8 cellular contexts compared by ENCODE assay signal in genomic region chr11:6531267-6531752, GRCh38. TPM values are rescaled to one million over a fixed set of nuclear protein-coding genes. Genes with fewer than 3 reads are reported as not detected.
DNase-seq lines count a peak whose midpoint lies in the region; ATAC-seq, FAIRE-seq and TF ChIP-seq lines count a peak whose summit lies in the region.

No MANE protein-coding gene starts in this region.

- DNase-seq in DMS53 treated with DMSO at 0.1 percent for 48 hours (lab: John Stamatoyannopoulos, UW; ENCODE audit: unreplicated experiment) (peak; percentile 58), H4 (ENCODE audit: low spot score) (peak; percentile 45), NCI-H2196 treated with DMSO at 0.1 percent for 48 hours (lab: John Stamatoyannopoulos, UW; ENCODE audit: unreplicated experiment) (peak; percentile 21), GM12878 (ENCODE audit: low read depth, low spot score) (peak; percentile 27), iPS-NIHi7 (ENCODE audit: extremely low spot score) (peak; percentile 78), superior temporal gyrus (ENCODE audit: extremely low spot score) (peak; percentile 91)

- TF ChIP-seq EP300 in GM12878 (IDR thresholded peaks at IDR 0.05; ENCODE audit: borderline replicate concordance in 1 of 2, control insufficient read depth in 1 of 2, low read depth in 2 of 2, low read length in 2 of 2): no peak

- H3K9ac ChIP-seq in GM12878 (ENCODE audit: control insufficient read depth, insufficient read depth, low read length): no peak overlapping the region

- BruUV-seq in GM12878 (replicated peaks; lab: Mats Ljungman, UMichigan): no TSS peak

- no peak overlapping the region for H3K4me2 ChIP-seq in GM12878 (ENCODE audit: control insufficient read depth, insufficient read depth)

- FAIRE-seq in GM12878 (lab: Jason Lieb, UNC): peak; percentile 74

- no peak for TF ChIP-seq POLR2A in GM12878 (IDR thresholded peaks at IDR 0.05; ENCODE audit: low read depth, low read length)

- no peak overlapping the region for H3K27ac ChIP-seq in GM12878 (ENCODE audit: control insufficient read depth, insufficient read depth)

- ATAC-seq in GM12878 (peak; percentile 80), HG03439 (IDR thresholded peaks at IDR 0.05; ENCODE audit: unreplicated experiment) (no peak), GM21786 (IDR thresholded peaks at IDR 0.05; ENCODE audit: unreplicated experiment) (no peak)

- CTCF ChIA-PET in GM12878 (lab: Yijun Ruan, JAX): interaction anchor here (0.7 to 9.2 kb wide), 60 partner anchors 9 to 984 kb away, joined by 3 to 126 read pairs (median 5); partner anchors contain the start of genes ARFIP2, MRPL17, TIMM10B and TPP1

- in situ Hi-C loops in GM12878 (cut with MboI): loop anchor here (5.0 kb wide), 1 partner anchor 151 kb away; the partner anchor contains the start of gene MRPL17

- TF ChIP-seq CTCF in GM12878 (IDR thresholded peaks at IDR 0.05 in 2 of 3, conservative IDR thresholded peaks at IDR 0.05 in 1 of 3; ENCODE audit: control insufficient read depth in 2 of 3, extremely low read depth in 1 of 3, insufficient read depth in 1 of 3, low read depth in 3 of 3, low read length in 3 of 3): peak; percentile 66 to 73 (median 70)

- H3K4me3 ChIP-seq in GM12878: no peak overlapping the region

- no peaks in the 10 kb centered on the region for H3K9me3 ChIP-seq in GM12878 (replicated peaks; ENCODE audit: control insufficient read depth, insufficient read depth, low read length)

- POLR2A ChIA-PET in GM12878 (lab: Charles Lee): interaction anchor here (1.2 to 1.3 kb wide), 2 partner anchors 76 to 82 kb away, joined by 3 read pairs; no protein-coding TSS in a partner anchor

- RAD21 ChIA-PET in GM12878 (lab: Charles Lee; ENCODE audit: unreplicated experiment): interaction anchor here (0.6 to 4.7 kb wide), 22 partner anchors 13 to 226 kb away, joined by 3 to 74 read pairs (median 4); partner anchors contain the start of genes ARFIP2, MRPL17, TAF10 and TIMM10B

- H3K4me1 ChIP-seq in GM12878 (ENCODE audit: control insufficient read depth, insufficient read depth, low read length): peaks cover 8% of the 10 kb centered on the region; the same call in 1 of the 2 replicates

- H3K79me2 ChIP-seq in GM12878 (ENCODE audit: control insufficient read depth, insufficient read depth, low read length): no peaks in the 10 kb centered on the region

- no peak overlapping the region for H2AFZ ChIP-seq in GM12878 (ENCODE audit: control insufficient read depth, low read depth, low read length)

- H3K27me3 ChIP-seq in GM12878 (replicated peaks in 1 of 2; ENCODE audit: control insufficient read depth in 2 of 2, insufficient read depth in 2 of 2, low read length in 1 of 2): no peaks in the 10 kb centered on the region

- intact Hi-C loops in GM12878 (cut with micrococcal nuclease; ENCODE audit: unreplicated experiment): loop anchor here (1.0 to 5.0 kb wide), 5 partner anchors 71 to 226 kb away; partner anchors contain the start of genes ILK, MRPL17 and RRP8

- 0% methylated on average over 1 of the region's 1 CpG for WGBS in GM12878 (ENCODE audit: insufficient coverage, insufficient replicate concordance, low lambda C conversion rate, missing lambda C conversion rate)

- no peaks in the 10 kb centered on the region for H4K20me1 ChIP-seq in GM12878 (ENCODE audit: control insufficient read depth, insufficient read depth)

- SMC1A ChIA-PET in GM12878 (lab: Charles Lee; ENCODE audit: uncharacterized antibody, unreplicated experiment): interaction anchor here (0.9 to 4.1 kb wide), 20 partner anchors 20 to 224 kb away, joined by 3 to 29 read pairs (median 4); partner anchors contain the start of genes MRPL17 and TAF10

- peak; percentile 89 for TF ChIP-seq RAD21 in GM12878 (IDR thresholded peaks at IDR 0.05; ENCODE audit: insufficient read depth, low read depth, low read length)

- peaks cover 0 to 3% of the 10 kb centered on the region in 2 experiments; a peak in 2 of 4 replicates for H3K36me3 ChIP-seq in GM12878 (ENCODE audit: control insufficient read depth in 2 of 2, insufficient read depth in 2 of 2, low read length in 1 of 2)

TF ChIP-seq in GM12878, 131 proteins besides CTCF, POLR2A, EP300 and RAD21 (continues in another document):
- TF ChIP-seq MTA3 (IDR thresholded peaks at IDR 0.05; ENCODE audit: borderline replicate concordance, low read length): no peak

RNA-seq across cellular contexts. Expression of gene DNHD1, which starts 34.2 kb away (rescaled TPM):
- 0.90 and 1.2 TPM in 2 replicates for total RNA-seq in H4 (2014; rRNA removed; shearing (Covaris generic))
- 157 and 165 TPM in 2 replicates for total RNA-seq in GM12878 (2013; cell fraction: nucleolus; rRNA removed)
- 10.1 and 11.7 TPM in 2 replicates for total RNA-seq in GM12878 (2014; rRNA removed)
- total RNA-seq in GM12878 (2014; rRNA removed; fragmentation: Illumina TruSeq; extraction: Trizol): 6.7 and 7.8 TPM in 2 replicates
- 12.3 and 14.0 TPM in 2 replicates for total RNA-seq in GM12878 (2021)
- polyA plus RNA-seq in GM12878 (2011; ENCODE audit: low read depth): 12.7 TPM
- polyA plus RNA-seq in GM12878 (2011; rRNA removed): 9.4 and 13.6 TPM in 2 replicates
- 10.3 and 12.6 TPM in 2 replicates for polyA plus RNA-seq in GM12878 (2011; cell fraction: cytosol; rRNA removed)
- polyA plus RNA-seq in GM12878 (2011; cell fraction: nucleus; rRNA removed): 146 and 224 TPM in 2 replicates
- 19.4 TPM in 2 replicates for polyA plus RNA-seq in GM12878 (2012)
- polyA plus RNA-seq in GM12878 (2014; fragmentation: Illumina TruSeq; extraction: Trizol): 7.6 and 10.6 TPM in 2 replicates
- 1 to 10 TPM in 1 of 2 experiments, under 1 TPM in 1; 0.99 to 1.1 TPM for polyA plus RNA-seq in GM12878 (2014; fragmentation: Nextera tagmentation; extraction: Ambion mirVana)
- polyA plus RNA-seq in GM12878 (2014; rRNA removed): 16.5 and 16.9 TPM in 2 replicates
- 1 to 10 TPM; 4.0 to 6.1 TPM for polyA plus RNA-seq in GM12878 (2016; fragmentation: Nextera tagmentation; extraction: Ambion mirVana)
- polyA minus RNA-seq in GM12878 (2011; rRNA and poly(A)+ RNA removed): 33.1 and 43.5 TPM in 2 replicates
- 4.6 and 4.7 TPM in 2 replicates for polyA minus RNA-seq in GM12878 (2011; cell fraction: cytosol; rRNA and poly(A)+ RNA removed)
- polyA minus RNA-seq in GM12878 (2011; cell fraction: nucleus; rRNA and poly(A)+ RNA removed): 40.4 and 49.0 TPM in 2 replicates

RNA-seq across cellular contexts. Expression of gene TIMM10B, which starts 50.0 kb away (rescaled TPM):
- 44.4 and 45.7 TPM in 2 replicates for total RNA-seq in H4 (2014; rRNA removed; shearing (Covaris generic))
- total RNA-seq in GM12878 (2013; cell fraction: nucleolus; rRNA removed): 209 and 215 TPM in 2 replicates
- total RNA-seq in GM12878 (2014; rRNA removed) (40.5 and 41.4 TPM in 2 replicates), GM12878 (2014; rRNA removed; fragmentation: Illumina TruSeq; extraction: Trizol) (28.8 and 30.3 TPM in 2 replicates), GM12878 (2021) (39.2 and 42.1 TPM in 2 replicates)
- polyA plus RNA-seq in GM12878 (2011; ENCODE audit: low read depth): 25.9 TPM
- polyA plus RNA-seq in GM12878 (2011; rRNA removed) (58.6 and 64.3 TPM in 2 replicates), GM12878 (2014; fragmentation: Illumina TruSeq; extraction: Trizol) (32.9 and 36.1 TPM in 2 replicates), GM12878 (2014; fragmentation: Nextera tagmentation; extraction: Ambion mirVana) (100 to 1,000 TPM in 1 of 2 experiments, 10 to 100 TPM in 1; 93.3 to 126 TPM), GM12878 (2014; rRNA removed) (33.5 and 47.8 TPM in 2 replicates), GM12878 (2016; fragmentation: Nextera tagmentation; extraction: Ambion mirVana) (10 to 100 TPM; 58.4 to 61.6 TPM)
- polyA plus RNA-seq in GM12878 (2011; cell fraction: cytosol; rRNA removed): 66.0 and 70.2 TPM in 2 replicates
- polyA plus RNA-seq in GM12878 (2011; cell fraction: nucleus; rRNA removed): 65.6 and 86.1 TPM in 2 replicates
- polyA plus RNA-seq in GM12878 (2012): 29.4 and 30.0 TPM in 2 replicates
- 44.2 and 73.7 TPM in 2 replicates for polyA minus RNA-seq in GM12878 (2011; rRNA and poly(A)+ RNA removed)
- 15.5 and 24.5 TPM in 2 replicates for polyA minus RNA-seq in GM12878 (2011; cell fraction: cytosol; rRNA and poly(A)+ RNA removed)
- 77.0 and 98.9 TPM in 2 replicates for polyA minus RNA-seq in GM12878 (2011; cell fraction: nucleus; rRNA and poly(A)+ RNA removed)

RNA-seq across cellular contexts. Expression of gene ARFIP2, which starts 50.2 kb away (rescaled TPM):
- total RNA-seq in H4 (2014; rRNA removed; shearing (Covaris generic)): 83.1 and 92.4 TPM in 2 replicates
- 53.4 and 65.2 TPM in 2 replicates for total RNA-seq in GM12878 (2013; cell fraction: nucleolus; rRNA removed)
- total RNA-seq in GM12878 (2014; rRNA removed): 47.7 and 49.5 TPM in 2 replicates
- 35.6 TPM in 2 replicates for total RNA-seq in GM12878 (2014; rRNA removed; fragmentation: Illumina TruSeq; extraction: Trizol)
- total RNA-seq in GM12878 (2021): 44.2 and 48.4 TPM in 2 replicates
- 36.2 TPM for polyA plus RNA-seq in GM12878 (2011; ENCODE audit: low read depth)
- polyA plus RNA-seq in GM12878 (2011; rRNA removed): 35.9 and 44.7 TPM in 2 replicates
- 40.0 and 50.8 TPM in 2 replicates for polyA plus RNA-seq in GM12878 (2011; cell fraction: cytosol; rRNA removed)
- polyA plus RNA-seq in GM12878 (2011; cell fraction: nucleus; rRNA removed): 130 and 160 TPM in 2 replicates
- polyA plus RNA-seq in GM12878 (2012): 43.4 and 52.7 TPM in 2 replicates
- polyA plus RNA-seq in GM12878 (2014; fragmentation: Illumina TruSeq; extraction: Trizol): 41.4 and 52.8 TPM in 2 replicates
- polyA plus RNA-seq in GM12878 (2014; fragmentation: Nextera tagmentation; extraction: Ambion mirVana): 10 to 100 TPM; 11.7 to 18.9 TPM
- 59.8 and 65.5 TPM in 2 replicates for polyA plus RNA-seq in GM12878 (2014; rRNA removed)
- polyA plus RNA-seq in GM12878 (2016; fragmentation: Nextera tagmentation; extraction: Ambion mirVana): 10 to 100 TPM; 49.5 to 53.1 TPM
- 33.1 and 33.8 TPM in 2 replicates for polyA minus RNA-seq in GM12878 (2011; rRNA and poly(A)+ RNA removed)
- polyA minus RNA-seq in GM12878 (2011; cell fraction: cytosol; rRNA and poly(A)+ RNA removed): 8.4 and 9.6 TPM in 2 replicates
- polyA minus RNA-seq in GM12878 (2011; cell fraction: nucleus; rRNA and poly(A)+ RNA removed): 49.7 and 60.0 TPM in 2 replicates

RNA-seq across cellular contexts. Expression of gene TRIM3, which starts 57.6 kb away (rescaled TPM):
- total RNA-seq in H4 (2014; rRNA removed; shearing (Covaris generic)): 10.6 and 15.1 TPM in 2 replicates
- 14.7 and 15.4 TPM in 2 replicates for total RNA-seq in GM12878 (2013; cell fraction: nucleolus; rRNA removed)
- total RNA-seq in GM12878 (2014; rRNA removed) (6.1 and 11.8 TPM in 2 replicates), GM12878 (2014; rRNA removed; fragmentation: Illumina TruSeq; extraction: Trizol) (3.4 and 3.7 TPM in 2 replicates), GM12878 (2021) (6.9 and 8.7 TPM in 2 replicates)
- polyA plus RNA-seq in GM12878 (2011; ENCODE audit: low read depth): 2.9 TPM
- polyA plus RNA-seq in GM12878 (2011; rRNA removed) (3.3 and 4.4 TPM in 2 replicates), GM12878 (2014; fragmentation: Illumina TruSeq; extraction: Trizol) (4.7 and 7.5 TPM in 2 replicates), GM12878 (2014; fragmentation: Nextera tagmentation; extraction: Ambion mirVana) (under 1 TPM; 0.34 to 0.55 TPM), GM12878 (2014; rRNA removed) (11.0 and 18.3 TPM in 2 replicates), GM12878 (2016; fragmentation: Nextera tagmentation; extraction: Ambion mirVana) (1 to 10 TPM; 4.6 to 5.0 TPM)
- polyA plus RNA-seq in GM12878 (2011; cell fraction: cytosol; rRNA removed): 4.2 and 5.7 TPM in 2 replicates
- polyA plus RNA-seq in GM12878 (2011; cell fraction: nucleus; rRNA removed): 28.2 and 29.4 TPM in 2 replicates
- 4.2 and 5.3 TPM in 2 replicates for polyA plus RNA-seq in GM12878 (2012)
- 4.3 and 5.5 TPM in 2 replicates for polyA minus RNA-seq in GM12878 (2011; rRNA and poly(A)+ RNA removed)
- polyA minus RNA-seq in GM12878 (2011; cell fraction: cytosol; rRNA and poly(A)+ RNA removed): 2.4 and 3.0 TPM in 2 replicates
- 4.0 and 10.0 TPM in 2 replicates for polyA minus RNA-seq in GM12878 (2011; cell fraction: nucleus; rRNA and poly(A)+ RNA removed)

Comparison
In these comparisons a context has a peak if more than half of its experiments do, and no peak if none do; other contexts are left out.
1. DNase-seq: peak in every context shown above with its lines; median percentile 91 in superior temporal gyrus; 78 in iPS-NIHi7; 58 in DMS53 treated with DMSO at 0.1 percent for 48 hours; 45 in H4; 27 in GM12878; 21 in NCI-H2196 treated with DMSO at 0.1 percent for 48 hours.